9 cellular contexts compared by ENCODE assay signal in the genomic region with DNA sequence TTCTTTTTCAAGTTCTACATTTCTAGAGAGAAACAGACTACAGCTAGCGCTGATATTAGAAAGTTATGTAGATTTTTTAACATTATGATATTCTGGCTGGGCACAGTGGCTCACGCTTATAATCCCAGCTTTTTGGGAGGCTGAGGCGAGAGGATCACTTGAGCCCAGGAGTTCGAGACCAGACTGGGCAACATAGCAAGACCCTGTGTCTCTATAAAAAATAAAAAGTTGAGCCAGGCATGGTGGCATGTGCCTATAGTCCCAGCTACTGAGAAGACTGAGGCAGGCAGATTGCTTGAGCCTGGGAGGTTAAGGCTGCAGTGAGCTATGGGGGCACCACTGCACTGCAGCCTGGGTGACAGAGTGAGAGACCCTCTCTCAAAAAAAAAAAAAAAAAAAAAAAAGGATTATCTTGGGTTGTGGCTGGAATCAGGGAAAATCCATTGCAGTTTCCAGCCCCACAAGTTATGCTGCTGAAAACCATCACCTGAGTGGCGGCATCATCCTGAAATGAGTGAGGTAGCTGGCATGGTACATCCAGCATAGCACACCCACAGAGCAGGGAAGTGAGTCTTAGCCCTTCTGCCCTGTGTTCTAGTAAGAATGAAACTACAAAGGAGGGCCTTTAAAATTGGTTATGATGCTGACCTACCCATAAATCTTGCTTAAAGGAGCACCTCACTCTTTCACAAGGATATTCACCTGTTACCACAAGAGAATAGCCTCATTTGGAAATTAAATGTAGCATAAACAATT.
A peak's percentile ranks its signal among the peaks of the same experiment; 100 is the strongest.
DNase-seq lines count a peak whose midpoint lies in the region; ATAC-seq, FAIRE-seq and TF ChIP-seq lines count a peak whose summit lies in the region.
"Had no signal": no experiment of that assay in that cellular context is flagged by ENCODE, and none has a peak within 500 bp of the region (broad histone marks: within the 10 kb centered on the region; RNA-seq: fewer than 3 reads in every experiment).

No MANE protein-coding gene starts in this region.

- peaks cover 36% of the 10 kb centered on the region for H3K4me1 ChIP-seq in HUES6 (ENCODE audit: control insufficient read depth, insufficient read depth, low read length)

- H3K4me3 ChIP-seq in HUES6 (ENCODE audit: low read depth, low read length), result no peak overlapping the region
- H3K4me3 ChIP-seq: SK-N-MC had no signal

- H3K9me3 ChIP-seq in HUES6 (ENCODE audit: control insufficient read depth, insufficient read depth, low read depth, low read length), result no peaks in the 10 kb centered on the region

- H3K27me3 ChIP-seq in HUES6 (ENCODE audit: control insufficient read depth, insufficient read depth, low read length), result no peaks in the 10 kb centered on the region

- no peaks in the 10 kb centered on the region for H3K9me3 Mint-ChIP-seq in natural killer cell
- H3K9me3 Mint-ChIP-seq: activated naive CD4-positive, alpha-beta T cell treated with anti-CD3 and anti-CD28 coated beads, Interleukin-2, amount 50 U/mL, for 24 hours had no signal

- peak overlapping the region; percentile 81 for H3K27ac Mint-ChIP-seq in natural killer cell

- TF ChIP-seq CTCF in natural killer cell (IDR thresholded peaks at IDR 0.05), result no peak

- H3K9ac ChIP-seq in HUES6 (ENCODE audit: low read length), result peak overlapping the region; percentile 12

- H3K36me3 Mint-ChIP-seq in natural killer cell, result peaks cover 5% of the 10 kb centered on the region

- H3K27ac ChIP-seq in HUES6 (ENCODE audit: low read depth, low read length), result no peak overlapping the region
- H3K27ac ChIP-seq: SK-N-MC had no signal

- no peak for FAIRE-seq in RCC 7860 (lab: Jason Lieb, UNC)

- H3K36me3 ChIP-seq in HUES6 (ENCODE audit: control insufficient read depth, insufficient read depth, low read length), result no peaks in the 10 kb centered on the region

- no peak overlapping the region for H3K4me3 Mint-ChIP-seq in natural killer cell
- H3K4me3 Mint-ChIP-seq: activated naive CD4-positive, alpha-beta T cell treated with anti-CD3 and anti-CD28 coated beads, Interleukin-2, amount 50 U/mL, for 24 hours had no signal

- H3K4me1 Mint-ChIP-seq in natural killer cell, result peaks cover 69 to 76% of the 10 kb centered on the region in 2 donors

- DNase-seq in natural killer cell, result no peak
- no peak for DNase-seq in hypothalamus (lab: John Stamatoyannopoulos, UW)
- DNase-seq in RCC 7860 (ENCODE audit: low spot score), result no peak
- no peak for DNase-seq in Right ventricle myocardium inferior (ENCODE audit: missing footprints)

- ATAC-seq in GM18519 (IDR thresholded peaks at IDR 0.05; ENCODE audit: low FRiP score, unreplicated experiment) (peak; percentile 86), GM21619 (IDR thresholded peaks at IDR 0.05; ENCODE audit: unreplicated experiment) (peak; percentile 79), natural killer cell (no peak), Right ventricle myocardium inferior (no peak)

- H3K27me3 Mint-ChIP-seq in natural killer cell (ENCODE audit: low read depth in 2 of 2), result no peaks in the 10 kb centered on the region
- H3K27me3 Mint-ChIP-seq: activated naive CD4-positive, alpha-beta T cell treated with anti-CD3 and anti-CD28 coated beads, Interleukin-2, amount 50 U/mL, for 24 hours had no signal

- intact Hi-C loops in natural killer cell (cut with micrococcal nuclease), result no loop called here
- intact Hi-C loops in Right ventricle myocardium inferior (cut with DNase I), result no loop called here

Comparison
In these comparisons a context has a peak if more than half of its experiments do, and no peak if none do; other contexts are left out.
1. ATAC-seq: peak in GM18519 (single experiment) and GM21619 (single experiment); none in natural killer cell (0 of 3) and Right ventricle myocardium inferior (single experiment).